22 cellular contexts compared by ENCODE assay signal in genomic region chr1:235563513-235563912, GRCh38.
"Had no signal": no experiment of that assay in that cellular context is flagged by ENCODE, and none has a peak within 500 bp of the region (broad histone marks: within the 10 kb centered on the region; RNA-seq: fewer than 3 reads in every experiment).

No MANE protein-coding gene starts in this region.

- H3K4me3 Mint-ChIP-seq: activated CD8-positive, alpha-beta T cell treated with anti-CD3 and anti-CD28 coated beads, Interleukin-2, amount 10 ng/mL, durations not matched to agents 7 days and 5 days; activated naive CD8-positive, alpha-beta T cell treated with anti-CD3 and anti-CD28 coated beads, Interleukin-2, amount 10 ng/mL, durations not matched to agents 7 days and 5 days; dendritic cell treated with granulocyte-macrophage colony-stimulating factor and Interleukin-4, amounts not matched to agents 40 ng/mL and 50 ng/mL, for 4 days; T-helper 1 cell treated with Interleukin-12 subunit alpha and Interleukin-12 subunit beta and Interleukin-4 antibody, amounts not matched to agents 30 μg/mL and 1 μg/mL, for 36 hours had no signal

- ATAC-seq: activated CD4-positive, CD25-positive, alpha-beta regulatory T cell treated with anti-CD3 and anti-CD28 coated beads, Interleukin-2, amount 50 U/mL, for 24 hours; activated CD8-positive, alpha-beta T cell treated with anti-CD3 and anti-CD28 coated beads, Interleukin-2, amount 10 ng/mL, durations not matched to agents 7 days and 5 days had no signal

- H3K4me2 ChIP-seq: PC-9 had no signal

- DNase-seq: activated CD4-positive, alpha-beta T cell treated with anti-CD3 and anti-CD28 coated beads for 4 hours; activated CD8-positive, alpha-beta memory T cell treated with anti-CD3 and anti-CD28 coated beads, Interleukin-2, amount 50 U/mL, for 48 hours; activated CD8-positive, alpha-beta T cell treated with anti-CD3 and anti-CD28 coated beads, Interleukin-2, amount 10 ng/mL, durations not matched to agents 7 days and 5 days; activated naive CD4-positive, alpha-beta T cell treated with anti-CD3 and anti-CD28 coated beads, Interleukin-2, amount 50 U/mL, for 16 hours; activated naive CD8-positive, alpha-beta T cell treated with anti-CD3 and anti-CD28 coated beads, Interleukin-2, amount 10 ng/mL, durations not matched to agents 7 days and 5 days; activated T-cell treated with anti-CD3 and anti-CD28 coated beads, Interleukin-2, amount 50 U/mL, for 1 hour; adrenal gland; anterior cingulate cortex; cerebellar nuclear complex; NCI-H1048; NCI-H1417; NCI-H1930; NCI-H2171; NCI-H226; NCI-H526 treated with DMSO at 0.1 percent for 48 hours; NCI-H82; PC-9; SHP77 treated with DMSO at 0.1 percent for 48 hours had no signal

- H3K9me3 Mint-ChIP-seq: dendritic cell treated with granulocyte-macrophage colony-stimulating factor and Interleukin-4, amounts not matched to agents 40 ng/mL and 50 ng/mL, for 4 days; T-helper 1 cell treated with Interleukin-12 subunit alpha and Interleukin-12 subunit beta and Interleukin-4 antibody, amounts not matched to agents 30 μg/mL and 1 μg/mL, for 36 hours had no signal

- H3K27ac ChIP-seq: adrenal gland, PC-9, SK-N-MC had no signal

- H2AFZ ChIP-seq: PC-9 had no signal

- H3K36me3 ChIP-seq: adrenal gland had no signal

- H3K27ac Mint-ChIP-seq: activated CD8-positive, alpha-beta T cell treated with anti-CD3 and anti-CD28 coated beads, Interleukin-2, amount 10 ng/mL, durations not matched to agents 7 days and 5 days; activated naive CD8-positive, alpha-beta T cell treated with anti-CD3 and anti-CD28 coated beads, Interleukin-2, amount 10 ng/mL, durations not matched to agents 7 days and 5 days; dendritic cell treated with granulocyte-macrophage colony-stimulating factor and Interleukin-4, amounts not matched to agents 40 ng/mL and 50 ng/mL, for 4 days; T-helper 1 cell treated with Interleukin-12 subunit alpha and Interleukin-12 subunit beta and Interleukin-4 antibody, amounts not matched to agents 30 μg/mL and 1 μg/mL, for 36 hours had no signal

- H3K27me3 ChIP-seq: adrenal gland had no signal

- H3K9me3 ChIP-seq: adrenal gland had no signal

- H3K27me3 Mint-ChIP-seq: dendritic cell treated with granulocyte-macrophage colony-stimulating factor and Interleukin-4, amounts not matched to agents 40 ng/mL and 50 ng/mL, for 4 days had no signal

- H3K4me3 ChIP-seq: adrenal gland, PC-9, SK-N-MC had no signal
